Comparison of ENCODE assay signal across 13 cellular contexts in the genomic region with DNA sequence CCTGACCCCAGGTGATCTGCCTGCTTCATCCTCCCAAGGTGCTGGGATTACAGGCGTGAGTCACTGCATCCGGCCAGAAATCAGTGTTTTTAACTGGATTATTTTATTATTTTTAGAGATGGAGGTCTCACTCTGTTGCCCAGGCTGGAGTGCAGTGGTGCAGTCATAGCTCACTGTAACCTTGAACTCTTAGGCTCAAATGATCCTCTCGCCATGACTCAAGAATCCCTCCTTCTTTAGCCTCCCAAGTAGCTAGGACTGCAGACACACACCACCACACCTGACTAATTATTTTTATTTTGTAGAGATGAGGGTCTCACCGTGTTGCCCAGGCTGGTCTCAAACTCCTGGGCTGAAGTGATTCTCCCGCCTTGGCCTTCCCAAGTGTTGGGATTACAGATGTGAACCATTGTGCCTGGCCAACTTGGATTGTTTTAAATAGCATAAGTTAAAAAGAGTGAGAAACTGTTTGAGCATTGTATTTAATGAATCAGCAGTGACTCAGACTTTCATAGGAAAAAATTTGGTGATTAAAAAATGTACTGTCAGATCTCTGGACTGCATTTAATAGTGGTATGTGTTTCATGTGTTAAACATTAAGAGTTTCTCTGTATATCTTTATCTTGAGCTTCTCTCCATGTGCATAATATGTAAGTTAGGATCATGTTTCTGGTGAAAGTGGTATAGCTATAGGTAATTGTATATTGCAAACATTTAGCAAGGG.
A peak's percentile ranks its signal among the peaks of the same experiment; 100 is the strongest.
DNase-seq lines count a peak whose midpoint lies in the region; ATAC-seq and TF ChIP-seq lines count a peak whose summit lies in the region.
"Had no signal": no experiment of that assay in that cellular context is flagged by ENCODE, and none has a peak within 500 bp of the region (broad histone marks: within the 10 kb centered on the region; RNA-seq: fewer than 3 reads in every experiment).

No MANE protein-coding gene starts in this region.

- RAD21 ChIA-PET in HCT116 (lab: Charles Lee; ENCODE audit: low non-redundant PET in 1 of 2, low total read pairs in 2 of 2, uncharacterized antibody in 2 of 2, unreplicated experiment in 2 of 2) = no interaction called here

- peaks cover 20 to 46% of the 10 kb centered on the region in 2 experiments for H3K4me1 ChIP-seq in HCT116 (ENCODE audit: control insufficient read depth in 1 of 2, insufficient read depth in 2 of 2, low read length in 2 of 2)
- peaks cover 32% of the 10 kb centered on the region for H3K4me1 ChIP-seq in adipocyte (ENCODE audit: control insufficient read depth, insufficient read depth, low read length)
- H3K4me1 ChIP-seq in BE2C = no peaks in the 10 kb centered on the region
- H3K4me1 ChIP-seq: colonic mucosa had no signal

- peaks cover 2% of the 10 kb centered on the region for H3K9me3 ChIP-seq in AG04450 (ENCODE audit: control insufficient read depth, insufficient read depth, low read length)
- no peaks in the 10 kb centered on the region for H3K9me3 ChIP-seq in HCT116 (ENCODE audit: control insufficient read depth in 1 of 2, insufficient read depth in 1 of 2, low read depth in 1 of 2, low read length in 2 of 2)
- H3K9me3 ChIP-seq in adipocyte (ENCODE audit: control insufficient read depth, low read length) = no peaks in the 10 kb centered on the region
- no peaks in the 10 kb centered on the region for H3K9me3 ChIP-seq in BE2C
- H3K9me3 ChIP-seq: colonic mucosa, mucosa of descending colon, sigmoid colon had no signal

- ATAC-seq in HCT116 (peak; percentile 68), HG02938 (IDR thresholded peaks at IDR 0.05; ENCODE audit: unreplicated experiment) (no peak), GM19463 (IDR thresholded peaks at IDR 0.05; ENCODE audit: unreplicated experiment) (no peak)
- ATAC-seq: mucosa of descending colon had no signal

- H3K4me2 ChIP-seq in HCT116 (ENCODE audit: low read length) = peak overlapping the region; percentile 49

- intact Hi-C loops in HCT116 (cut with micrococcal nuclease) = no loop called here

- no peaks in the 10 kb centered on the region for H3K9me2 ChIP-seq in HCT116 (ENCODE audit: insufficient read depth)

- POLR2A ChIA-PET in AG04450 (lab: Yijun Ruan, JAX) (no interaction called here), HCT116 (lab: Charles Lee) (no interaction called here)

- peak overlapping the region; percentile 62 for H3K27ac ChIP-seq in AG04450 (ENCODE audit: low read depth, low read length)
- peak overlapping the region; percentile 59; the same call in 1 of the 2 replicates for H3K27ac ChIP-seq in HCT116 (ENCODE audit: low read depth, low read length)
- H3K27ac ChIP-seq: colonic mucosa, sigmoid colon had no signal

- TF ChIP-seq RAD21 in HCT116 (IDR thresholded peaks at IDR 0.05; ENCODE audit: low read depth) = no peak

- TF ChIP-seq CTCF in AG04450 (IDR thresholded peaks at IDR 0.05; ENCODE audit: low read depth, low read length) = no peak
- TF ChIP-seq CTCF in HCT116 (IDR thresholded peaks at IDR 0.05 in 2 of 3, conservative IDR thresholded peaks at IDR 0.05 in 1 of 3; ENCODE audit: borderline replicate concordance in 1 of 3, insufficient read depth in 1 of 3, low read depth in 2 of 3, low read length in 2 of 3) = no peak
- TF ChIP-seq CTCF in fibroblast of villous mesenchyme (IDR thresholded peaks at IDR 0.05; ENCODE audit: insufficient read depth, low read depth, low read length) = no peak
- no peak for TF ChIP-seq CTCF in BE2C (IDR thresholded peaks at IDR 0.05; ENCODE audit: low read depth, low read length)

- BruUV-seq in HCT116 (replicated peaks; lab: Mats Ljungman, UMichigan) = no TSS peak

- H3K4me3 ChIP-seq in AG04450 (ENCODE audit: low read depth, low read length) (no peak overlapping the region), HCT116 (replicated peaks in 1 of 2; ENCODE audit: low read depth in 1 of 2, low read length in 2 of 2) (no peak overlapping the region), adipocyte (ENCODE audit: low read length) (no peak overlapping the region), fibroblast of villous mesenchyme (ENCODE audit: low read depth, low read length) (no peak overlapping the region), BE2C (ENCODE audit: low read depth, low read length) (no peak overlapping the region)
- H3K4me3 ChIP-seq: colonic mucosa, mucosa of descending colon, sigmoid colon had no signal

- DNase-seq in AG04450 (ENCODE audit: low read depth, low spot score) (no peak), HCT116 (ENCODE audit: low read depth, low spot score) (peak; percentile 23), adipocyte (ENCODE audit: low read depth) (peak; percentile 64), fibroblast of villous mesenchyme (ENCODE audit: low read depth) (peak; percentile 24), BE2C (no peak), DMS153 treated with DMSO at 0.1 percent for 48 hours (lab: John Stamatoyannopoulos, UW; ENCODE audit: unreplicated experiment) (no peak)
- DNase-seq: CD4-positive, CD25-positive, alpha-beta regulatory T cell; colonic mucosa; mucosa of descending colon; RPMI8226; sigmoid colon had no signal

- CTCF ChIA-PET in AG04450 (lab: Charles Lee) = interaction anchor here (1.1 to 1.8 kb wide), 3 partner anchors 24 to 553 kb away, joined by 3 to 4 read pairs (median 3); no protein-coding TSS in a partner anchor
- CTCF ChIA-PET in HCT116 (lab: Charles Lee) = no interaction called here

- no peaks in the 10 kb centered on the region for H3K27me3 ChIP-seq in AG04450 (ENCODE audit: control insufficient read depth, insufficient read depth, low read length)
- H3K27me3 ChIP-seq in HCT116 (ENCODE audit: insufficient read depth, low read length) = no peaks in the 10 kb centered on the region
- H3K27me3 ChIP-seq in adipocyte (replicated peaks; ENCODE audit: control insufficient read depth, insufficient read depth, low read length) = no peaks in the 10 kb centered on the region
- no peaks in the 10 kb centered on the region for H3K27me3 ChIP-seq in BE2C
- H3K27me3 ChIP-seq: colonic mucosa, sigmoid colon had no signal

- H3K36me3 ChIP-seq in HCT116 (ENCODE audit: control insufficient read depth in 1 of 2, insufficient read depth in 2 of 2, low read length in 2 of 2) (no peaks in the 10 kb centered on the region), adipocyte (ENCODE audit: control insufficient read depth, insufficient read depth, low read length, severe bottlenecking) (peaks cover 3% of the 10 kb centered on the region), BE2C (no peaks in the 10 kb centered on the region)
- H3K36me3 ChIP-seq: colonic mucosa had no signal

- H2AFZ ChIP-seq in HCT116 (ENCODE audit: low read depth, low read length, poor library complexity, severe bottlenecking) = no peak overlapping the region

- TF ChIP-seq POLR2A in HCT116 (IDR thresholded peaks at IDR 0.05; ENCODE audit: borderline replicate concordance, extremely low read depth, insufficient read depth, insufficient read length) = no peak

- H3K9ac ChIP-seq in HCT116 (ENCODE audit: low read length) (no peak overlapping the region), adipocyte (ENCODE audit: low read length) (no peak overlapping the region)

- no peaks in the 10 kb centered on the region for H4K20me1 ChIP-seq in HCT116 (ENCODE audit: insufficient read depth)

- H3K79me2 ChIP-seq in HCT116 (ENCODE audit: insufficient read depth, low read length) = no peaks in the 10 kb centered on the region

TF ChIP-seq in HCT116, 20 proteins besides CTCF, POLR2A, EP300 and RAD21:
- TF ChIP-seq FOSL1 (IDR thresholded peaks at IDR 0.05; ENCODE audit: low read depth) = peak; percentile 85
- no peak for TF ChIP-seq EZH2 (IDR thresholded peaks at IDR 0.05)
- peak; percentile 66; the same call in 1 of the 2 replicates for TF ChIP-seq JUND (IDR thresholded peaks at IDR 0.05)
- no peak for TF ChIP-seq ELF1 (IDR thresholded peaks at IDR 0.05; ENCODE audit: borderline replicate concordance, low read depth)
- TF ChIP-seq SIN3A (IDR thresholded peaks at IDR 0.05; ENCODE audit: low read depth) = no peak
- no peak for TF ChIP-seq CBX3 (IDR thresholded peaks at IDR 0.05; ENCODE audit: low read depth)
- TF ChIP-seq SP1 (IDR thresholded peaks at IDR 0.05; ENCODE audit: low read depth) = peak; percentile 35; the same call in 1 of the 2 replicates
- TF ChIP-seq EGR1 (IDR thresholded peaks at IDR 0.05; ENCODE audit: low read depth) = no peak
- TF ChIP-seq CEBPB (IDR thresholded peaks at IDR 0.05; ENCODE audit: low read depth) = no peak

Comparison
In these comparisons a context has a peak if more than half of its experiments do, and no peak if none do; other contexts are left out.
1. DNase-seq: peak in HCT116 (single experiment), adipocyte (single experiment) and fibroblast of villous mesenchyme (single experiment); none in AG04450 (single experiment), BE2C (single experiment) and DMS153 treated with DMSO at 0.1 percent for 48 hours (single experiment).